8 cellular contexts compared by ENCODE assay signal in the genomic region with DNA sequence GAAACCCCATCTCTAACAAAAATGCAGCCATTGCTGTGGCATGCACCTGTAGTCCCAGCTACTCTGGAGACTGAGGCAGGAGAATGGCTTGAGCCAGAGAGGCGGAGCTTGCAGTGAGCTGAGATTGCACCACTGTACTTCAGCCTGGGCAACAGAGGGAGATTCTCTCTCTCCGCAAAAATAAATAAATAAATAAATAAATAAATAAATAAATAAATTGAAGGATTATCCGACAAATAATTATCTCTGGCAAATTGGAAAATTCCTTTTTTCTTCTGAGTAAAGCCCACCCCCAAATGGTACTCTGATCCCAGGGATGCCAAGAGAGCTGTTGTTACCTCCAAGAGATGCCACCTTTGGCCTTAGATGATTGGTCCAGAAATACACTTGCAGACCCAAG.
"Had no signal": no experiment of that assay in that cellular context is flagged by ENCODE, and none has a peak within 500 bp of the region (broad histone marks: within the 10 kb centered on the region; RNA-seq: fewer than 3 reads in every experiment).

No MANE protein-coding gene starts in this region.

- FAIRE-seq: G401.6, GM12878, GM12891, GM12892, GM18507, GM19239 had no signal

- ATAC-seq: GM12878 had no signal

- H3K4me3 ChIP-seq: GM12878 had no signal

- DNase-seq: GDM1, GF-D8 had no signal
